1 cellular context compared by ENCODE assay signal in genomic region chr11:129853508-129854228, GRCh38.
TF ChIP-seq lines count a peak whose summit lies in the region.

No MANE protein-coding gene starts in this region.

TF ChIP-seq in HepG2, 621 proteins besides CTCF, POLR2A, EP300 and RAD21 (continued from another document and continues in another):
- no peak for TF ChIP-seq SP1 (IDR thresholded peaks at IDR 0.05)
- TF ChIP-seq SP1 (CRISPR knock-in tag; IDR thresholded peaks at IDR 0.05), result no peak
- TF ChIP-seq ZNF264 (CRISPR knock-in tag; IDR thresholded peaks at IDR 0.05), result no peak
- no peak for TF ChIP-seq ARID3A (IDR thresholded peaks at IDR 0.05; ENCODE audit: low read depth, low read length)
- no peak for TF ChIP-seq ATF5 (CRISPR knock-in tag; IDR thresholded peaks at IDR 0.05; ENCODE audit: low read depth)
- TF ChIP-seq YY1 (IDR thresholded peaks at IDR 0.05; ENCODE audit: insufficient read depth, insufficient replicate concordance, low read depth, low read length), result no peak
- TF ChIP-seq, protein P1, sequence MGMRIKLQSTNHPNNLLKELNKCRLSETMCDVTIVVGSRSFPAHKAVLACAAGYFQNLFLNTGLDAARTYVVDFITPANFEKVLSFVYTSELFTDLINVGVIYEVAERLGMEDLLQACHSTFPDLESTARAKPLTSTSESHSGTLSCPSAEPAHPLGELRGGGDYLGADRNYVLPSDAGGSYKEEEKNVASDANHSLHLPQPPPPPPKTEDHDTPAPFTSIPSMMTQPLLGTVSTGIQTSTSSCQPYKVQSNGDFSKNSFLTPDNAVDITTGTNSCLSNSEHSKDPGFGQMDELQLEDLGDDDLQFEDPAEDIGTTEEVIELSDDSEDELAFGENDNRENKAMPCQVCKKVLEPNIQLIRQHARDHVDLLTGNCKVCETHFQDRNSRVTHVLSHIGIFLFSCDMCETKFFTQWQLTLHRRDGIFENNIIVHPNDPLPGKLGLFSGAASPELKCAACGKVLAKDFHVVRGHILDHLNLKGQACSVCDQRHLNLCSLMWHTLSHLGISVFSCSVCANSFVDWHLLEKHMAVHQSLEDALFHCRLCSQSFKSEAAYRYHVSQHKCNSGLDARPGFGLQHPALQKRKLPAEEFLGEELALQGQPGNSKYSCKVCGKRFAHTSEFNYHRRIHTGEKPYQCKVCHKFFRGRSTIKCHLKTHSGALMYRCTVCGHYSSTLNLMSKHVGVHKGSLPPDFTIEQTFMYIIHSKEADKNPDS (CRISPR knock-in tag; IDR thresholded peaks at IDR 0.05), result no peak
- TF ChIP-seq ZNF788 (CRISPR knock-in tag; IDR thresholded peaks at IDR 0.05; ENCODE audit: borderline replicate concordance), result peak; percentile 49; the same call in 1 of the 2 replicates
- no peak for TF ChIP-seq ZNF720 (CRISPR knock-in tag; IDR thresholded peaks at IDR 0.05)
- no peak for TF ChIP-seq ZNF598 (CRISPR knock-in tag; IDR thresholded peaks at IDR 0.05; ENCODE audit: borderline replicate concordance)
- TF ChIP-seq AKAP8 (CRISPR knock-in tag; IDR thresholded peaks at IDR 0.05), result 0 out of 2 replicates have a peak, but pooled peaks have one; percentile 48
- TF ChIP-seq NFE2L1 (CRISPR knock-in tag; IDR thresholded peaks at IDR 0.05; ENCODE audit: borderline replicate concordance), result no peak
- peak; percentile 85 for TF ChIP-seq FOXJ3 (CRISPR knock-in tag; IDR thresholded peaks at IDR 0.05; ENCODE audit: borderline replicate concordance)
- TF ChIP-seq E2F1 (CRISPR knock-in tag; IDR thresholded peaks at IDR 0.05), result no peak
- no peak for TF ChIP-seq JUNB (CRISPR knock-in tag; IDR thresholded peaks at IDR 0.05; ENCODE audit: borderline replicate concordance)
- TF ChIP-seq ZNF547 (CRISPR knock-in tag; IDR thresholded peaks at IDR 0.05), result no peak
- no peak for TF ChIP-seq ZNF329 (CRISPR knock-in tag; IDR thresholded peaks at IDR 0.05; ENCODE audit: low read depth)
- TF ChIP-seq PLRG1 (conservative IDR thresholded peaks at IDR 0.05), result no peak
- TF ChIP-seq, protein P2, sequence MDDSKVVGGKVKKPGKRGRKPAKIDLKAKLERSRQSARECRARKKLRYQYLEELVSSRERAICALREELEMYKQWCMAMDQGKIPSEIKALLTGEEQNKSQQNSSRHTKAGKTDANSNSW (CRISPR knock-in tag; IDR thresholded peaks at IDR 0.05; ENCODE audit: borderline replicate concordance), result no peak
- TF ChIP-seq JARID2 (CRISPR knock-in tag; IDR thresholded peaks at IDR 0.05; ENCODE audit: insufficient replicate concordance), result no peak
- no peak for TF ChIP-seq RAD51 (IDR thresholded peaks at IDR 0.05; ENCODE audit: borderline replicate concordance)
- TF ChIP-seq MYNN (CRISPR knock-in tag; IDR thresholded peaks at IDR 0.05; ENCODE audit: low read depth), result no peak
- peak; percentile 71; the same call in 1 of the 2 replicates for TF ChIP-seq RERE (CRISPR knock-in tag; IDR thresholded peaks at IDR 0.05; ENCODE audit: low read depth)
- no peak for TF ChIP-seq ZNF326 (CRISPR knock-in tag; IDR thresholded peaks at IDR 0.05; ENCODE audit: borderline replicate concordance)
- peak; percentile 90 for TF ChIP-seq ZEB1 (IDR thresholded peaks at IDR 0.05; ENCODE audit: insufficient replicate concordance, low read depth)
- TF ChIP-seq MAZ (IDR thresholded peaks at IDR 0.05; ENCODE audit: borderline replicate concordance, low read depth, low read length), result peak; percentile 30; the same call in 1 of the 2 replicates
- TF ChIP-seq MAZ (CRISPR knock-in tag; IDR thresholded peaks at IDR 0.05; ENCODE audit: low read depth), result peak; percentile 46; the same call in 1 of the 2 replicates
- TF ChIP-seq, protein P3, sequence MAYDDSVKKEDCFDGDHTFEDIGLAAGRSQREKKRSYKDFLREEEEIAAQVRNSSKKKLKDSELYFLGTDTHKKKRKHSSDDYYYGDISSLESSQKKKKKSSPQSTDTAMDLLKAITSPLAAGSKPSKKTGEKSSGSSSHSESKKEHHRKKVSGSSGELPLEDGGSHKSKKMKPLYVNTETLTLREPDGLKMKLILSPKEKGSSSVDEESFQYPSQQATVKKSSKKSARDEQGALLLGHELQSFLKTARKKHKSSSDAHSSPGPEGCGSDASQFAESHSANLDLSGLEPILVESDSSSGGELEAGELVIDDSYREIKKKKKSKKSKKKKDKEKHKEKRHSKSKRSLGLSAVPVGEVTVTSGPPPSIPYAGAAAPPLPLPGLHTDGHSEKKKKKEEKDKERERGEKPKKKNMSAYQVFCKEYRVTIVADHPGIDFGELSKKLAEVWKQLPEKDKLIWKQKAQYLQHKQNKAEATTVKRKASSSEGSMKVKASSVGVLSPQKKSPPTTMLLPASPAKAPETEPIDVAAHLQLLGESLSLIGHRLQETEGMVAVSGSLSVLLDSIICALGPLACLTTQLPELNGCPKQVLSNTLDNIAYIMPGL (CRISPR knock-in tag; IDR thresholded peaks at IDR 0.05; ENCODE audit: borderline replicate concordance in 1 of 2, low read depth in 1 of 2), result no peak
- TF ChIP-seq BRD4 (CRISPR knock-in tag; IDR thresholded peaks at IDR 0.05), result no peak
- TF ChIP-seq SOX6 (IDR thresholded peaks at IDR 0.05), result no peak
- peak; percentile 85 for TF ChIP-seq SOX6 (CRISPR knock-in tag; IDR thresholded peaks at IDR 0.05)
- TF ChIP-seq MED8 (CRISPR knock-in tag; IDR thresholded peaks at IDR 0.05; ENCODE audit: insufficient replicate concordance), result no peak
- TF ChIP-seq SIN3B (IDR thresholded peaks at IDR 0.05; ENCODE audit: low read length), result no peak
- TF ChIP-seq CC2D1A (CRISPR knock-in tag; IDR thresholded peaks at IDR 0.05), result no peak
- TF ChIP-seq, protein P4, sequence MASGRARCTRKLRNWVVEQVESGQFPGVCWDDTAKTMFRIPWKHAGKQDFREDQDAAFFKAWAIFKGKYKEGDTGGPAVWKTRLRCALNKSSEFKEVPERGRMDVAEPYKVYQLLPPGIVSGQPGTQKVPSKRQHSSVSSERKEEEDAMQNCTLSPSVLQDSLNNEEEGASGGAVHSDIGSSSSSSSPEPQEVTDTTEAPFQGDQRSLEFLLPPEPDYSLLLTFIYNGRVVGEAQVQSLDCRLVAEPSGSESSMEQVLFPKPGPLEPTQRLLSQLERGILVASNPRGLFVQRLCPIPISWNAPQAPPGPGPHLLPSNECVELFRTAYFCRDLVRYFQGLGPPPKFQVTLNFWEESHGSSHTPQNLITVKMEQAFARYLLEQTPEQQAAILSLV (CRISPR knock-in tag; IDR thresholded peaks at IDR 0.05; ENCODE audit: borderline replicate concordance), result no peak
- no peak for TF ChIP-seq ZNF616 (CRISPR knock-in tag; IDR thresholded peaks at IDR 0.05; ENCODE audit: low read depth)
- peak; percentile 35; the same call in 1 of the 2 replicates for TF ChIP-seq PRDM10 (CRISPR knock-in tag; IDR thresholded peaks at IDR 0.05; ENCODE audit: low read depth)
- no peak for TF ChIP-seq ZNF343 (CRISPR knock-in tag; IDR thresholded peaks at IDR 0.05)
- TF ChIP-seq, protein P5, sequence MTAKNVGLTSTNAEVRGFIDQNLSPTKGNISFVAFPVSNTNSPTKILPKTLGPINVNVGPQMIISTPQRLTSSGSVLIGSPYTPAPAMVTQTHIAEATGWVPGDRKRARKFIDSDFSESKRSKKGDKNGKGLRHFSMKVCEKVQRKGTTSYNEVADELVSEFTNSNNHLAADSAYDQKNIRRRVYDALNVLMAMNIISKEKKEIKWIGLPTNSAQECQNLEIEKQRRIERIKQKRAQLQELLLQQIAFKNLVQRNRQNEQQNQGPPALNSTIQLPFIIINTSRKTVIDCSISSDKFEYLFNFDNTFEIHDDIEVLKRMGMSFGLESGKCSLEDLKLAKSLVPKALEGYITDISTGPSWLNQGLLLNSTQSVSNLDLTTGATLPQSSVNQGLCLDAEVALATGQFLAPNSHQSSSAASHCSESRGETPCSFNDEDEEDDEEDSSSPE (CRISPR knock-in tag; IDR thresholded peaks at IDR 0.05), result no peak; the same call in 1 of the 2 replicates
- TF ChIP-seq ZFP36L1 (CRISPR knock-in tag; IDR thresholded peaks at IDR 0.05), result no peak
- TF ChIP-seq, protein P6, sequence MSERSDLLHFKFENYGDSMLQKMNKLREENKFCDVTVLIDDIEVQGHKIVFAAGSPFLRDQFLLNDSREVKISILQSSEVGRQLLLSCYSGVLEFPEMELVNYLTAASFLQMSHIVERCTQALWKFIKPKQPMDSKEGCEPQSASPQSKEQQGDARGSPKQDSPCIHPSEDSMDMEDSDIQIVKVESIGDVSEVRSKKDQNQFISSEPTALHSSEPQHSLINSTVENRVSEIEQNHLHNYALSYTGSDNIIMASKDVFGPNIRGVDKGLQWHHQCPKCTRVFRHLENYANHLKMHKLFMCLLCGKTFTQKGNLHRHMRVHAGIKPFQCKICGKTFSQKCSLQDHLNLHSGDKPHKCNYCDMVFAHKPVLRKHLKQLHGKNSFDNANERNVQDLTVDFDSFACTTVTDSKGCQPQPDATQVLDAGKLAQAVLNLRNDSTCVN (CRISPR knock-in tag; IDR thresholded peaks at IDR 0.05; ENCODE audit: borderline replicate concordance), result no peak
